1 cellular context compared by ENCODE assay signal in the genomic region with DNA sequence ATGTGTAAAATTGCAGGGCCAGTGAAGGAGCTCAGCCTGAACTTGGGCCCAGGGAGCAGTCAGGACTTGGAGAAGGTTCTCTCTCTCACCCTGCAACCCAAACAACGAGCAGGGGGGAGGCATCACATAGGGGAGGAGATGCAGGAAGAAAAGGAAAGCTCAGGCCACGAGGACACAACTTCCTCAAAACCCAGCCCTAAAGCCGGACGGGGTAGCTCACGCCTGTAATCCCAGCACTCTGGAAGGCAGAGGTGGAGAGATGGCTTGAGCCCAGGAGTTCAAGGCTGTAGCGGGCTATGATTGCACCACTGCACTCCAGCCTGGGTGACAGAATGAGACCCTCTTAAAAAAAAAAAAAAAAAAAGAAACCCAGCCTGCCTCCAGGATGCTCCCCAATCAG.
TF ChIP-seq lines count a peak whose summit lies in the region.

No MANE protein-coding gene starts in this region.

TF ChIP-seq in HepG2, 621 proteins besides CTCF, POLR2A, EP300 and RAD21 (continued from another document):
- TF ChIP-seq, protein P1, sequence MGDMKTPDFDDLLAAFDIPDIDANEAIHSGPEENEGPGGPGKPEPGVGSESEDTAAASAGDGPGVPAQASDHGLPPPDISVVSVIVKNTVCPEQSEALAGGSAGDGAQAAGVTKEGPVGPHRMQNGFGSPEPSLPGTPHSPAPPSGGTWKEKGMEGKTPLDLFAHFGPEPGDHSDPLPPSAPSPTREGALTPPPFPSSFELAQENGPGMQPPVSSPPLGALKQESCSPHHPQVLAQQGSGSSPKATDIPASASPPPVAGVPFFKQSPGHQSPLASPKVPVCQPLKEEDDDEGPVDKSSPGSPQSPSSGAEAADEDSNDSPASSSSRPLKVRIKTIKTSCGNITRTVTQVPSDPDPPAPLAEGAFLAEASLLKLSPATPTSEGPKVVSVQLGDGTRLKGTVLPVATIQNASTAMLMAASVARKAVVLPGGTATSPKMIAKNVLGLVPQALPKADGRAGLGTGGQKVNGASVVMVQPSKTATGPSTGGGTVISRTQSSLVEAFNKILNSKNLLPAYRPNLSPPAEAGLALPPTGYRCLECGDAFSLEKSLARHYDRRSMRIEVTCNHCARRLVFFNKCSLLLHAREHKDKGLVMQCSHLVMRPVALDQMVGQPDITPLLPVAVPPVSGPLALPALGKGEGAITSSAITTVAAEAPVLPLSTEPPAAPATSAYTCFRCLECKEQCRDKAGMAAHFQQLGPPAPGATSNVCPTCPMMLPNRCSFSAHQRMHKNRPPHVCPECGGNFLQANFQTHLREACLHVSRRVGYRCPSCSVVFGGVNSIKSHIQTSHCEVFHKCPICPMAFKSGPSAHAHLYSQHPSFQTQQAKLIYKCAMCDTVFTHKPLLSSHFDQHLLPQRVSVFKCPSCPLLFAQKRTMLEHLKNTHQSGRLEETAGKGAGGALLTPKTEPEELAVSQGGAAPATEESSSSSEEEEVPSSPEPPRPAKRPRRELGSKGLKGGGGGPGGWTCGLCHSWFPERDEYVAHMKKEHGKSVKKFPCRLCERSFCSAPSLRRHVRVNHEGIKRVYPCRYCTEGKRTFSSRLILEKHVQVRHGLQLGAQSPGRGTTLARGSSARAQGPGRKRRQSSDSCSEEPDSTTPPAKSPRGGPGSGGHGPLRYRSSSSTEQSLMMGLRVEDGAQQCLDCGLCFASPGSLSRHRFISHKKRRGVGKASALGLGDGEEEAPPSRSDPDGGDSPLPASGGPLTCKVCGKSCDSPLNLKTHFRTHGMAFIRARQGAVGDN (CRISPR knock-in tag; IDR thresholded peaks at IDR 0.05) = peak; percentile 49
TF ChIP-seq in HepG2: peak in this region for 14.
